Comparison of ENCODE assay signal across 8 cellular contexts in genomic region chr10:24552346-24553016, GRCh38.
DNase-seq lines count a peak whose midpoint lies in the region; ATAC-seq and TF ChIP-seq lines count a peak whose summit lies in the region.

No MANE protein-coding gene starts in this region.

- no peaks in the 10 kb centered on the region for H3K36me3 Mint-ChIP-seq in neural crest cell (ENCODE audit: low read depth)

- H3K79me2 ChIP-seq in KMS-11 (ENCODE audit: insufficient read depth, low read depth), result no peaks in the 10 kb centered on the region
- H3K79me2 ChIP-seq in mammary epithelial cell (ENCODE audit: insufficient read depth, low read length), result no peaks in the 10 kb centered on the region

- H3K9me3 Mint-ChIP-seq in neural crest cell, result peaks cover 3% of the 10 kb centered on the region

- H3K27ac ChIP-seq in KMS-11 (no peak overlapping the region), mammary epithelial cell (ENCODE audit: insufficient read depth, low read depth, low read length) (no peak overlapping the region)

- no peaks in the 10 kb centered on the region for H3K27me3 Mint-ChIP-seq in neural crest cell (ENCODE audit: low read depth)

- no TSS peak for BruUV-seq in mammary epithelial cell (replicated peaks; lab: Mats Ljungman, UMichigan)

- H3K4me1 Mint-ChIP-seq in neural crest cell, result peaks cover 19% of the 10 kb centered on the region

- H4K20me1 ChIP-seq in KMS-11 (ENCODE audit: insufficient read depth) (no peaks in the 10 kb centered on the region), mammary epithelial cell (ENCODE audit: insufficient read depth, low read length) (no peaks in the 10 kb centered on the region)

- H3K4me2 ChIP-seq in KMS-11 (no peak overlapping the region), mammary epithelial cell (ENCODE audit: insufficient read depth, low read depth, low read length) (no peak overlapping the region)

- H3K27me3 ChIP-seq in KMS-11 (ENCODE audit: insufficient read depth, low read depth) (no peaks in the 10 kb centered on the region), mammary epithelial cell (ENCODE audit: insufficient read depth, low read length) (no peaks in the 10 kb centered on the region)

- ATAC-seq in omental fat pad (ENCODE audit: low FRiP score), result no peak

- 72% methylated on average over 13 of the region's 22 CpGs for WGBS in mammary epithelial cell (ENCODE audit: low coverage, missing lambda C conversion rate)

- intact Hi-C loops in mammary epithelial cell (cut with micrococcal nuclease), result no loop called here

- no peak overlapping the region for H3K4me3 Mint-ChIP-seq in neural crest cell

- H3K36me3 ChIP-seq in KMS-11 (ENCODE audit: insufficient read depth), result no peaks in the 10 kb centered on the region
- no peaks in the 10 kb centered on the region for H3K36me3 ChIP-seq in mammary epithelial cell (ENCODE audit: insufficient read depth, low read length)

- H3K9ac ChIP-seq in KMS-11 (no peak overlapping the region), mammary epithelial cell (ENCODE audit: insufficient read depth, low read length) (no peak overlapping the region)

- DNase-seq in stimulated activated CD4-positive, alpha-beta T cell treated with anti-CD3 and anti-CD28 coated beads, Interleukin-12 subunit alpha, Interleukin-12 subunit beta, amount 100 ng/mL, for 48 hours (ENCODE audit: low read depth in 2 of 3, low spot score in 1 of 3), result peak; percentile 8 to 12 (median 9)
- no peak for DNase-seq in stimulated activated CD4-positive, alpha-beta T cell treated with anti-CD3 and anti-CD28 coated beads, Interleukin-4, amount 100 ng/mL, for 4 hours
- DNase-seq in mammary epithelial cell (peak; percentile 67), neural crest cell (ENCODE audit: low read depth, low spot score) (no peak), retina (no peak), omental fat pad (ENCODE audit: low spot score) (no peak)
- no peak for DNase-seq in activated effector memory CD4-positive, alpha-beta T cell treated with anti-CD3 and anti-CD28 coated beads, Interleukin-2, amount 50 U/mL, for 16 hours

- no peak overlapping the region for H3K27ac Mint-ChIP-seq in neural crest cell (ENCODE audit: unreplicated experiment)

- CTCF ChIA-PET in mammary epithelial cell (lab: Charles Lee; ENCODE audit: low non-redundant PET), result interaction anchor here (0.6 to 0.8 kb wide), 3 partner anchors 23 to 1168 kb away, joined by 3 to 4 read pairs (median 4); no protein-coding TSS in a partner anchor

- no peaks in the 10 kb centered on the region for H3K9me3 ChIP-seq in mammary epithelial cell (replicated peaks; ENCODE audit: insufficient read depth, low read length)

- H3K4me1 ChIP-seq in KMS-11 (ENCODE audit: low read depth, poor library complexity, severe bottlenecking) (no peaks in the 10 kb centered on the region), mammary epithelial cell (ENCODE audit: insufficient read depth, low read length) (peaks cover 26% of the 10 kb centered on the region)

- H3K4me3 ChIP-seq in KMS-11 (IDR thresholded peaks at IDR 0.05; ENCODE audit: insufficient read depth, low read depth, low read length) (no peak overlapping the region), mammary epithelial cell (replicated peaks in 1 of 3; ENCODE audit: insufficient read depth in 1 of 3, low read depth in 2 of 3, low read length in 3 of 3) (no peak overlapping the region)

- H2AFZ ChIP-seq in KMS-11 (ENCODE audit: low read depth), result no peak overlapping the region
- H2AFZ ChIP-seq in mammary epithelial cell (ENCODE audit: low read depth, low read length), result no peak overlapping the region

- dilution Hi-C loops in mammary epithelial cell (cut with HindIII; ENCODE audit: low sequenced_read_pairs), result no loop called here

- in situ Hi-C loops in mammary epithelial cell (cut with MboI; ENCODE audit: low sequenced_read_pairs in 2 of 2), result loop anchor here in 1 of 2 donors (10.0 to 25.0 kb wide), 2 partner anchors 558 to 1390 kb away; no protein-coding TSS in a partner anchor

- TF ChIP-seq CTCF in KMS-11 (conservative IDR thresholded peaks at IDR 0.05; ENCODE audit: low read depth, low read length) (peak; percentile 31), mammary epithelial cell (conservative IDR thresholded peaks at IDR 0.05 in 1 of 2, IDR thresholded peaks at IDR 0.05 in 1 of 2; ENCODE audit: extremely low read depth in 1 of 2, insufficient read depth in 1 of 2, low read depth in 1 of 2, low read length in 2 of 2) (peak; percentile 43 to 49), neural crest cell (conservative IDR thresholded peaks at IDR 0.05) (peak; percentile 56), omental fat pad (IDR thresholded peaks at IDR 0.05) (no peak)

Comparison
In these comparisons a context has a peak if more than half of its experiments do, and no peak if none do; other contexts are left out.
1. DNase-seq: peak in stimulated activated CD4-positive, alpha-beta T cell treated with anti-CD3 and anti-CD28 coated beads, Interleukin-12 subunit alpha, Interleukin-12 subunit beta, amount 100 ng/mL, for 48 hours (3 of 3) and mammary epithelial cell (single experiment); none in stimulated activated CD4-positive, alpha-beta T cell treated with anti-CD3 and anti-CD28 coated beads, Interleukin-4, amount 100 ng/mL, for 4 hours (0 of 2), neural crest cell (single experiment), retina (single experiment), activated effector memory CD4-positive, alpha-beta T cell treated with anti-CD3 and anti-CD28 coated beads, Interleukin-2, amount 50 U/mL, for 16 hours (single experiment) and omental fat pad (single experiment).
2. CTCF ChIP-seq: peak in KMS-11 (single experiment), mammary epithelial cell (2 of 2) and neural crest cell (single experiment); none in omental fat pad (0 of 3).